ENCODE assay signal across 1 cellular context in genomic region chr9:95313010-95313498, GRCh38.
TF ChIP-seq lines count a peak whose summit lies in the region.

No MANE protein-coding gene starts in this region.

TF ChIP-seq in WTC11, 78 proteins besides CTCF, POLR2A, EP300 and RAD21 (continued from another document and continues in another):
- TF ChIP-seq, protein P1, sequence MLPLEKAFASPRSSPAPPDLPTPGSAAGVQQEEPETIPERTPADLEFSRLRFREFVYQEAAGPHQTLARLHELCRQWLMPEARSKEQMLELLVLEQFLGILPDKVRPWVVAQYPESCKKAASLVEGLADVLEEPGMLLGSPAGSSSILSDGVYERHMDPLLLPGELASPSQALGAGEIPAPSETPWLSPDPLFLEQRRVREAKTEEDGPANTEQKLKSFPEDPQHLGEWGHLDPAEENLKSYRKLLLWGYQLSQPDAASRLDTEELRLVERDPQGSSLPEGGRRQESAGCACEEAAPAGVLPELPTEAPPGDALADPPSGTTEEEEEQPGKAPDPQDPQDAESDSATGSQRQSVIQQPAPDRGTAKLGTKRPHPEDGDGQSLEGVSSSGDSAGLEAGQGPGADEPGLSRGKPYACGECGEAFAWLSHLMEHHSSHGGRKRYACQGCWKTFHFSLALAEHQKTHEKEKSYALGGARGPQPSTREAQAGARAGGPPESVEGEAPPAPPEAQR (CRISPR knock-in tag; IDR thresholded peaks at IDR 0.05) = no peak
- TF ChIP-seq AR (CRISPR knock-in tag; IDR thresholded peaks at IDR 0.05) (no peak), MYBL2 (CRISPR knock-in tag; IDR thresholded peaks at IDR 0.05) (no peak), ZNF263 (CRISPR knock-in tag; IDR thresholded peaks at IDR 0.05; ENCODE audit: low read depth) (no peak), RELA (CRISPR knock-in tag; IDR thresholded peaks at IDR 0.05; ENCODE audit: borderline replicate concordance) (no peak), PREB (CRISPR knock-in tag; IDR thresholded peaks at IDR 0.05; ENCODE audit: borderline replicate concordance) (no peak), MXD4 (CRISPR knock-in tag; IDR thresholded peaks at IDR 0.05; ENCODE audit: borderline replicate concordance) (no peak), NFYB (CRISPR knock-in tag; conservative IDR thresholded peaks at IDR 0.05; ENCODE audit: low read depth) (no peak), ERG (CRISPR knock-in tag; IDR thresholded peaks at IDR 0.05) (no peak), ZNF281 (CRISPR knock-in tag; IDR thresholded peaks at IDR 0.05) (no peak), ZNF232 (CRISPR knock-in tag; IDR thresholded peaks at IDR 0.05) (peak; percentile 39; the same call in 1 of the 2 replicates), FOXJ3 (CRISPR knock-in tag; IDR thresholded peaks at IDR 0.05; ENCODE audit: borderline replicate concordance) (no peak), PRRX2 (CRISPR knock-in tag; IDR thresholded peaks at IDR 0.05) (no peak), PRDM15 (CRISPR knock-in tag; IDR thresholded peaks at IDR 0.05) (no peak), TCF7 (CRISPR knock-in tag; IDR thresholded peaks at IDR 0.05; ENCODE audit: low read depth) (no peak), CREM (CRISPR knock-in tag; IDR thresholded peaks at IDR 0.05) (no peak), FOXP4 (CRISPR knock-in tag; IDR thresholded peaks at IDR 0.05) (peak; percentile 86; the same call in 1 of the 2 replicates), SP1 (CRISPR knock-in tag; conservative IDR thresholded peaks at IDR 0.05) (0 out of 2 replicates have a peak, but pooled peaks have one; percentile 40), SMAD3 (CRISPR knock-in tag; IDR thresholded peaks at IDR 0.05; ENCODE audit: borderline replicate concordance) (0 out of 2 replicates have a peak, but pooled peaks have one; percentile 54), ARID4B (CRISPR knock-in tag; IDR thresholded peaks at IDR 0.05; ENCODE audit: borderline replicate concordance) (no peak), IRF2 (CRISPR knock-in tag; IDR thresholded peaks at IDR 0.05; ENCODE audit: borderline replicate concordance, low read depth) (no peak), USF2 (CRISPR knock-in tag; IDR thresholded peaks at IDR 0.05) (peak; percentile 93)
- TF ChIP-seq, protein P2, sequence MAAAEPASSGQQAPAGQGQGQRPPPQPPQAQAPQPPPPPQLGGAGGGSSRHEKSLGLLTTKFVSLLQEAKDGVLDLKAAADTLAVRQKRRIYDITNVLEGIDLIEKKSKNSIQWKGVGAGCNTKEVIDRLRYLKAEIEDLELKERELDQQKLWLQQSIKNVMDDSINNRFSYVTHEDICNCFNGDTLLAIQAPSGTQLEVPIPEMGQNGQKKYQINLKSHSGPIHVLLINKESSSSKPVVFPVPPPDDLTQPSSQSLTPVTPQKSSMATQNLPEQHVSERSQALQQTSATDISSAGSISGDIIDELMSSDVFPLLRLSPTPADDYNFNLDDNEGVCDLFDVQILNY (CRISPR knock-in tag; IDR thresholded peaks at IDR 0.05) = no peak
- TF ChIP-seq, protein P3, sequence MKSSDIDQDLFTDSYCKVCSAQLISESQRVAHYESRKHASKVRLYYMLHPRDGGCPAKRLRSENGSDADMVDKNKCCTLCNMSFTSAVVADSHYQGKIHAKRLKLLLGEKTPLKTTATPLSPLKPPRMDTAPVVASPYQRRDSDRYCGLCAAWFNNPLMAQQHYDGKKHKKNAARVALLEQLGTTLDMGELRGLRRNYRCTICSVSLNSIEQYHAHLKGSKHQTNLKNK (CRISPR knock-in tag; IDR thresholded peaks at IDR 0.05) = no peak
- TF ChIP-seq, protein P4, sequence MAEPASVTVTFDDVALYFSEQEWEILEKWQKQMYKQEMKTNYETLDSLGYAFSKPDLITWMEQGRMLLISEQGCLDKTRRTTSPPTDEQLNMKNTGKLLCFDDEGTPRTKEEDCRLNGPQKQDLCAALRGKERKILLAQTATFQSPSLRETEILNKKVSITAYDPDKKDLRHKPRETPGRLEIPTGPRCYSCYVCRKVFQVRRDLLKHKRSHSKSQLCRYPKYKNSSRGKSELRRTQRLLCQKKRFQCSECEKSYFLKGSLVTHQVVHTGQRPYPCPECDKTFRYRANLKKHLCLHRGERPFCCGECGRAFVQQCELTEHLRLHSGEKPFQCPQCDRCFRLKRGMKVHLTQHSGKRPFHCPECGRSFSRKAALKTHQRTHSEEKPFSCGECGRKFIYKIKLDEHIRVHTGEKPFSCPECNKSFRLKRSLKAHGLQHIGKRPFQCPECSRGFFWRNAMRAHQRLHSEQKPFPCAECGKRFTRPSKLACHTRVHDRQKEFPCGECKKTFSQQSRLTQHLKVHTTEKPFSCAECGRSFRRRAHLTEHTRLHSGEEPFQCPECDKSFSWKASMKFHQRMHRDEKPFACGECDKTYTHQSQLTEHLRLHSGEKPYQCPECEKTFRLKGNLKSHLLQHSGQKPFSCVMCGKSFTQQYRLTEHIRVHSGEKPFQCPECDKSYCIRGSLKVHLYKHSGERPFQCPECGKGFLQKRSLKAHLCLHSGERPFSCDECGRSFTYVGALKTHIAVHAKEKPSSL (CRISPR knock-in tag; conservative IDR thresholded peaks at IDR 0.05) = no peak
